Comparison of ENCODE assay signal across 19 cellular contexts in genomic region chr7:141916099-141916498, GRCh38. TPM values are rescaled to one million over a fixed set of nuclear protein-coding genes. Genes with fewer than 3 reads are reported as not detected.
DNase-seq lines count a peak whose midpoint lies in the region; ATAC-seq, FAIRE-seq and TF ChIP-seq lines count a peak whose summit lies in the region.
"Had no signal": no experiment of that assay in that cellular context is flagged by ENCODE, and none has a peak within 500 bp of the region (broad histone marks: within the 10 kb centered on the region; RNA-seq: fewer than 3 reads in every experiment).

Gene OR9A4 (plus strand): TSS chr7:141916399. CDS start chr7:141918876, 2,477 bp downstream.

- H3K4me1 Mint-ChIP-seq in Calu3 (ENCODE audit: low read depth, unreplicated experiment): peaks cover 16% of the 10 kb centered on the region
- no peaks in the 10 kb centered on the region; the same call in 2 of the 3 replicates for H3K4me1 Mint-ChIP-seq in GM23338
- H3K4me1 Mint-ChIP-seq in stimulated activated effector memory CD8-positive, alpha-beta T cell treated with anti-CD3 and anti-CD28 coated beads, Interleukin-12 subunit alpha, Interleukin-12 subunit beta, amount 100 ng/mL, for 72 hours: no peaks in the 10 kb centered on the region
- no peaks in the 10 kb centered on the region for H3K4me1 Mint-ChIP-seq in activated T-helper 2 cell treated with anti-CD3 and anti-CD28 coated beads, Interferon-gamma antibody, Interleukin-2, Interleukin-4, amounts not matched to agents 10 μg/mL and 5 μg/mL and 100 μg/mL, durations not matched to agents 14 hours and 24 hours and 36 hours (ENCODE audit: low read depth)
- H3K4me1 Mint-ChIP-seq: CD4-positive, CD25-positive, alpha-beta regulatory T cell; CD8-positive, alpha-beta memory T cell had no signal

- no peaks in the 10 kb centered on the region for H3F3A ChIP-seq in GM23338 (replicated peaks; ENCODE audit: low read depth)

- no peaks in the 10 kb centered on the region for H3K4me1 ChIP-seq in GM23338 (ENCODE audit: insufficient read depth)
- H3K4me1 ChIP-seq: BE2C, HAP-1 had no signal

- no peak within 1 kb of the TSS; the same call in 1 of the 2 replicates for H2AFZ ChIP-seq in GM23338

- H3K27ac Mint-ChIP-seq in Calu3 (ENCODE audit: unreplicated experiment) (peak within 1 kb of the TSS; percentile 4), GM23338 (peak within 1 kb of the TSS; percentile 13; the same call in 1 of the 2 replicates)
- no peak within 1 kb of the TSS for H3K27ac Mint-ChIP-seq in stimulated activated effector memory CD8-positive, alpha-beta T cell treated with anti-CD3 and anti-CD28 coated beads, Interleukin-12 subunit alpha, Interleukin-12 subunit beta, amount 100 ng/mL, for 72 hours
- no peak within 1 kb of the TSS for H3K27ac Mint-ChIP-seq in activated T-helper 2 cell treated with anti-CD3 and anti-CD28 coated beads, Interferon-gamma antibody, Interleukin-2, Interleukin-4, amounts not matched to agents 10 μg/mL and 5 μg/mL and 100 μg/mL, durations not matched to agents 14 hours and 24 hours and 36 hours
- H3K27ac Mint-ChIP-seq: CD4-positive, CD25-positive, alpha-beta regulatory T cell had no signal

- H3K4me3 Mint-ChIP-seq in Calu3 (ENCODE audit: low read depth, unreplicated experiment): no peak within 1 kb of the TSS
- no peak within 1 kb of the TSS for H3K4me3 Mint-ChIP-seq in GM23338
- no peak within 1 kb of the TSS for H3K4me3 Mint-ChIP-seq in stimulated activated effector memory CD8-positive, alpha-beta T cell treated with anti-CD3 and anti-CD28 coated beads, Interleukin-12 subunit alpha, Interleukin-12 subunit beta, amount 100 ng/mL, for 72 hours
- H3K4me3 Mint-ChIP-seq in activated T-helper 2 cell treated with anti-CD3 and anti-CD28 coated beads, Interferon-gamma antibody, Interleukin-2, Interleukin-4, amounts not matched to agents 10 μg/mL and 5 μg/mL and 100 μg/mL, durations not matched to agents 14 hours and 24 hours and 36 hours (ENCODE audit: low read depth): no peak within 1 kb of the TSS
- H3K4me3 Mint-ChIP-seq: CD4-positive, CD25-positive, alpha-beta regulatory T cell; CD8-positive, alpha-beta memory T cell had no signal

- TF ChIP-seq CTCF in Calu3 (IDR thresholded peaks at IDR 0.05; ENCODE audit: unreplicated experiment) (no peak), GM23338 (conservative IDR thresholded peaks at IDR 0.05; ENCODE audit: low read depth in 2 of 2) (no peak)

- no peaks in the 10 kb centered on the region for H3K36me3 Mint-ChIP-seq in Calu3 (ENCODE audit: insufficient read depth, unreplicated experiment)
- peaks cover 2% of the 10 kb centered on the region; the same call in 1 of the 3 replicates for H3K36me3 Mint-ChIP-seq in GM23338 (ENCODE audit: low read depth)
- no peaks in the 10 kb centered on the region for H3K36me3 Mint-ChIP-seq in stimulated activated effector memory CD8-positive, alpha-beta T cell treated with anti-CD3 and anti-CD28 coated beads, Interleukin-12 subunit alpha, Interleukin-12 subunit beta, amount 100 ng/mL, for 72 hours
- no peaks in the 10 kb centered on the region for H3K36me3 Mint-ChIP-seq in activated T-helper 2 cell treated with anti-CD3 and anti-CD28 coated beads, Interferon-gamma antibody, Interleukin-2, Interleukin-4, amounts not matched to agents 10 μg/mL and 5 μg/mL and 100 μg/mL, durations not matched to agents 14 hours and 24 hours and 36 hours (ENCODE audit: low read depth)
- H3K36me3 Mint-ChIP-seq: CD4-positive, CD25-positive, alpha-beta regulatory T cell; CD8-positive, alpha-beta memory T cell had no signal

- H3K79me2 ChIP-seq in GM23338 (replicated peaks; ENCODE audit: insufficient read depth): no peaks in the 10 kb centered on the region

- H3K9me3 Mint-ChIP-seq in Calu3 (ENCODE audit: low read depth, unreplicated experiment): peaks cover 2% of the 10 kb centered on the region
- H3K9me3 Mint-ChIP-seq in GM23338: peaks cover 3% of the 10 kb centered on the region; the same call in 2 of the 3 replicates
- H3K9me3 Mint-ChIP-seq in stimulated activated effector memory CD8-positive, alpha-beta T cell treated with anti-CD3 and anti-CD28 coated beads, Interleukin-12 subunit alpha, Interleukin-12 subunit beta, amount 100 ng/mL, for 72 hours: peaks cover 3% of the 10 kb centered on the region
- H3K9me3 Mint-ChIP-seq in activated T-helper 2 cell treated with anti-CD3 and anti-CD28 coated beads, Interferon-gamma antibody, Interleukin-2, Interleukin-4, amounts not matched to agents 10 μg/mL and 5 μg/mL and 100 μg/mL, durations not matched to agents 14 hours and 24 hours and 36 hours: no peaks in the 10 kb centered on the region

- no peak for ATAC-seq in GM23338
- peak; percentile 43 for ATAC-seq in stimulated activated effector memory CD8-positive, alpha-beta T cell treated with anti-CD3 and anti-CD28 coated beads, Interleukin-12 subunit alpha, Interleukin-12 subunit beta, amount 100 ng/mL, for 72 hours

- DNase-seq in Calu3 (no peak), GM23338 (ENCODE audit: low spot score) (no peak), epithelial cell of prostate (ENCODE audit: low read depth, low spot score) (no peak), NCI-H187 (lab: John Stamatoyannopoulos, UW) (no peak), H54 (ENCODE audit: insufficient read length, low spot score) (no peak)
- no peak for DNase-seq in stimulated activated effector memory CD8-positive, alpha-beta T cell treated with anti-CD3 and anti-CD28 coated beads, Interleukin-12 subunit alpha, Interleukin-12 subunit beta, amount 100 ng/mL, for 72 hours (ENCODE audit: low spot score in 2 of 2)
- DNase-seq in activated T-helper 2 cell treated with anti-CD3 and anti-CD28 coated beads, Interferon-gamma antibody, Interleukin-2, Interleukin-4, amounts not matched to agents 10 μg/mL and 5 μg/mL and 100 μg/mL, durations not matched to agents 14 hours and 24 hours and 36 hours (ENCODE audit: low spot score): no peak
- DNase-seq: BE2C; C1 segment of cervical spinal cord; CD4-positive, CD25-positive, alpha-beta regulatory T cell; CD8-positive, alpha-beta memory T cell; COR-L47; DMS79 treated with DMSO at 0.1 percent for 48 hours had no signal

- H3K4me2 ChIP-seq in GM23338: no peak within 1 kb of the TSS

- no TSS peak for BruUV-seq in Calu3 (replicated peaks; lab: Mats Ljungman, UMichigan)

- intact Hi-C loops in Calu3 (cut with micrococcal nuclease; ENCODE audit: unreplicated experiment): no loop called here
- intact Hi-C loops in activated T-helper 2 cell treated with anti-CD3 and anti-CD28 coated beads, Interferon-gamma antibody, Interleukin-2, Interleukin-4, amounts not matched to agents 10 μg/mL and 5 μg/mL and 100 μg/mL, durations not matched to agents 14 hours and 24 hours and 36 hours (cut with micrococcal nuclease): no loop called here

- CTCF ChIA-PET in Calu3 (lab: Charles Lee): no interaction called here

- no peak for TF ChIP-seq POLR2A in H54 (IDR thresholded peaks at IDR 0.05; ENCODE audit: low read depth, low read length)

- H3K27ac ChIP-seq in GM23338 (ENCODE audit: low read depth) (no peak within 1 kb of the TSS), epithelial cell of prostate (peak within 1 kb of the TSS; percentile 74)
- H3K27ac ChIP-seq: HL-60 had no signal

- H3K27me3 Mint-ChIP-seq in Calu3 (ENCODE audit: unreplicated experiment) (peaks cover 14% of the 10 kb centered on the region), GM23338 (ENCODE audit: insufficient read depth, low read depth, poor library complexity) (no peaks in the 10 kb centered on the region)
- no peaks in the 10 kb centered on the region for H3K27me3 Mint-ChIP-seq in activated T-helper 2 cell treated with anti-CD3 and anti-CD28 coated beads, Interferon-gamma antibody, Interleukin-2, Interleukin-4, amounts not matched to agents 10 μg/mL and 5 μg/mL and 100 μg/mL, durations not matched to agents 14 hours and 24 hours and 36 hours (ENCODE audit: low read depth)
- H3K27me3 Mint-ChIP-seq: CD4-positive, CD25-positive, alpha-beta regulatory T cell had no signal

- H3K9me2 ChIP-seq in GM23338 (ENCODE audit: insufficient read depth): 0 out of 2 replicates have a peak, but pooled peaks cover 3% of the 10 kb centered on the region

- no peak for FAIRE-seq in H54 (lab: Jason Lieb, UNC)
- FAIRE-seq: D721Med, H1 had no signal

- no peaks in the 10 kb centered on the region for H3K27me3 ChIP-seq in GM23338 (ENCODE audit: insufficient read depth)
- H3K27me3 ChIP-seq: BE2C had no signal

- H3K4me3 ChIP-seq in GM23338: no peak within 1 kb of the TSS
- H3K4me3 ChIP-seq: HAP-1 had no signal

- no peaks in the 10 kb centered on the region for H4K20me1 ChIP-seq in GM23338 (replicated peaks; ENCODE audit: insufficient read depth)

- H3K36me3 ChIP-seq in GM23338 (ENCODE audit: insufficient read depth): no peaks in the 10 kb centered on the region
- H3K36me3 ChIP-seq: BE2C, HAP-1 had no signal

TF ChIP-seq in GM23338, 12 proteins besides CTCF, POLR2A, EP300 and RAD21 (continues in another document):
- TF ChIP-seq ZNF331 (CRISPR knock-in tag; IDR thresholded peaks at IDR 0.05; ENCODE audit: low read depth): no peak

RNA-seq across cellular contexts. Expression of gene OR9A4, which starts in this region (rescaled TPM):
- not detected in 2 replicates for total RNA-seq in Calu3 (2022)
- 1.6 TPM in 1 of 2 replicates, not detected in the other for total RNA-seq in GM23338 (2014; rRNA removed; shearing (Covaris generic))
- 0.14 TPM in 1 of 2 replicates, not detected in the other for polyA plus RNA-seq in GM23338 (2016; fragmentation: Nextera tagmentation; extraction: Ambion mirVana)
- total RNA-seq in activated T-helper 2 cell treated with anti-CD3 and anti-CD28 coated beads, Interferon-gamma antibody, Interleukin-2, Interleukin-4, amounts not matched to agents 10 μg/mL and 5 μg/mL and 100 μg/mL, durations not matched to agents 14 hours and 24 hours and 36 hours: not detected in 2 replicates
- total RNA-seq: A172; CD4-positive, CD25-positive, alpha-beta regulatory T cell; CD8-positive, alpha-beta memory T cell; H1; HT1080 had no signal
- polyA plus RNA-seq: CD4-positive, CD25-positive, alpha-beta regulatory T cell; CD8-positive, alpha-beta memory T cell; H1 had no signal

Comparison
In these comparisons a context has a peak if more than half of its experiments do, and no peak if none do; other contexts are left out.
1. H3K27ac Mint-ChIP-seq: peak in Calu3 (single experiment) and GM23338 (single experiment); none in stimulated activated effector memory CD8-positive, alpha-beta T cell treated with anti-CD3 and anti-CD28 coated beads, Interleukin-12 subunit alpha, Interleukin-12 subunit beta, amount 100 ng/mL, for 72 hours (single experiment) and activated T-helper 2 cell treated with anti-CD3 and anti-CD28 coated beads, Interferon-gamma antibody, Interleukin-2, Interleukin-4, amounts not matched to agents 10 μg/mL and 5 μg/mL and 100 μg/mL, durations not matched to agents 14 hours and 24 hours and 36 hours (single experiment).